ENCODE assay signal across 1 cellular context in genomic region chr6:139308284-139308916, GRCh38.
TF ChIP-seq lines count a peak whose summit lies in the region.

No MANE protein-coding gene starts in this region.

TF ChIP-seq in GM12878, 131 proteins besides CTCF, POLR2A, EP300 and RAD21 (continued from another document):
- TF ChIP-seq ATF3 (IDR thresholded peaks at IDR 0.05; ENCODE audit: borderline replicate concordance, extremely low read depth, low read depth, low read length), result no peak
- TF ChIP-seq NFIC (IDR thresholded peaks at IDR 0.05; ENCODE audit: low read depth, low read length), result peak; percentile 56; the same call in 1 of the 2 replicates
- TF ChIP-seq IKZF2 (IDR thresholded peaks at IDR 0.05), result no peak; a peak in 1 of 4 replicates
- TF ChIP-seq E4F1 (IDR thresholded peaks at IDR 0.05; ENCODE audit: borderline replicate concordance, partially characterized antibody), result no peak
- TF ChIP-seq HDAC6 (IDR thresholded peaks at IDR 0.05; ENCODE audit: unreplicated experiment), result no peak
- 0 out of 2 replicates have a peak, but pooled peaks have one; percentile 9 for TF ChIP-seq RUNX3 (IDR thresholded peaks at IDR 0.05; ENCODE audit: low read length)
- no peak for TF ChIP-seq CUX1 (IDR thresholded peaks at IDR 0.05; ENCODE audit: insufficient replicate concordance, low read depth, low read length)
- no peak for TF ChIP-seq RELA (IDR thresholded peaks at IDR 0.05; ENCODE audit: borderline replicate concordance, partially characterized antibody)
- peak; percentile 41; the same call in 1 of the 2 replicates for TF ChIP-seq SPI1 (IDR thresholded peaks at IDR 0.05; ENCODE audit: borderline replicate concordance, insufficient read depth, low read depth, low read length)
- peak; percentile 19; the same call in 1 of the 2 replicates for TF ChIP-seq JUNB (IDR thresholded peaks at IDR 0.05)
- no peak for TF ChIP-seq ZNF622 (IDR thresholded peaks at IDR 0.05)
